Comparison of ENCODE assay signal across 33 cellular contexts in the genomic region with DNA sequence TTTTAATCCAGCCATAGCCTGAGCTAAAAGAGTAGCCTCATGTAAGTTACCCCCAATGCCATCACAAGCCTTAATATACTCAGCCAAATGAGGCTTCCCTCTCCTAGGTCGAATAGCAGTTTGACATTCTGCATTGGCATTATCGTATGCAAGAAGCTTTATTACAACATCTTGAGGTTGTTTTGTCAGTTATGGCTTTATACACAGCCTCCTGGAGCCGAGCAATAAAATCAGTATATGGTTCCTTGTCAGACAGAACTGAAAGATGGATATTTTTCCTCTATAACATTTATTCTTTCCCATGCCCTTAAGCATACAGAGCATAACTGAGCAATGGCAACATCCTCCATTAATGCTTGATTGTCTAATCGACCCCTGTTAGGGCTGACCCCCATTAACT. TPM values are rescaled to one million over a fixed set of nuclear protein-coding genes. Genes with fewer than 3 reads are reported as not detected.
"Had no signal": no experiment of that assay in that cellular context is flagged by ENCODE, and none has a peak within 500 bp of the region (broad histone marks: within the 10 kb centered on the region; RNA-seq: fewer than 3 reads in every experiment).

No MANE protein-coding gene starts in this region.

- H3K27ac ChIP-seq: adrenal gland, Peyer's patch, SJSA1 had no signal

- H3K9me3 ChIP-seq: adrenal gland, Peyer's patch, SJSA1, SK-N-SH had no signal

- H3K4me1 ChIP-seq: adrenal gland, Peyer's patch, SJSA1 had no signal

- H3K4me3 ChIP-seq: adrenal gland, Peyer's patch, SJSA1 had no signal

- H3K36me3 ChIP-seq: adrenal gland, Peyer's patch, SJSA1 had no signal

- H3K9ac ChIP-seq: SK-N-SH had no signal

- DNase-seq: activated CD4-positive, alpha-beta memory T cell treated with anti-CD3 and anti-CD28 coated beads for 36 hours; activated CD4-positive, alpha-beta T cell treated with anti-CD3 and anti-CD28 coated beads for 4 hours; activated CD4-positive, alpha-beta T cell treated with anti-CD3 and anti-CD28 coated beads, Interleukin-2, amount 50 U/mL, for 1 hour; activated CD8-positive, alpha-beta memory T cell treated with anti-CD3 and anti-CD28 coated beads, Interleukin-2, amount 50 U/mL, for 4 hours; activated gamma-delta T cell treated with Interleukin-2 at 50 U/mL for 16 hours; activated naive CD4-positive, alpha-beta T cell treated with anti-CD3 and anti-CD28 coated beads for 36 hours; activated T-cell treated with anti-CD3 and anti-CD28 coated beads for 4 hours; activated T-cell treated with anti-CD3 and anti-CD28 coated beads, Interleukin-2, amount 50 U/mL, for 4 hours; adrenal gland; anterior cingulate cortex; caudate nucleus; cerebellar nuclear complex; Karpas-422; KBM-7; NCI-H1048; NCI-H1105 treated with DMSO at 0.1 percent for 48 hours; NCI-H1436; NCI-H1694; NCI-H1930; NCI-H2081 treated with DMSO at 0.1 percent for 48 hours; NCI-H345; NCI-H524 treated with DMSO at 0.1 percent for 48 hours; PC-3; Peyer's patch; RPMI8226; SHP77 treated with DMSO at 0.1 percent for 48 hours; SK-N-SH had no signal

- H3K27me3 ChIP-seq: adrenal gland, Peyer's patch, SJSA1 had no signal

- H3K4me2 ChIP-seq: SK-N-SH had no signal

- ATAC-seq: activated CD4-positive, CD25-positive, alpha-beta regulatory T cell treated with anti-CD3 and anti-CD28 coated beads, Interleukin-2, amount 50 U/mL, for 24 hours; activated naive CD4-positive, alpha-beta T cell treated with anti-CD3 and anti-CD28 coated beads, Interleukin-2, amount 50 U/mL, for 72 hours; activated T-cell treated with anti-CD3 and anti-CD28 coated beads, Interleukin-2, amount 50 U/mL, for 4 hours; PC-3; WTC11 had no signal

RNA-seq across cellular contexts. Expression of a gene that starts 5.4 kb away (rescaled TPM):
- total RNA-seq: NCI-H460, SJSA1 had no signal

RNA-seq across cellular contexts. Expression of a gene that starts 37.2 kb away (rescaled TPM):
- total RNA-seq: MCF 10A had no signal
